22 cellular contexts compared by ENCODE assay signal in genomic region chrX:29359276-29359675, GRCh38.
"Had no signal": no experiment of that assay in that cellular context is flagged by ENCODE, and none has a peak within 500 bp of the region (broad histone marks: within the 10 kb centered on the region; RNA-seq: fewer than 3 reads in every experiment).

No MANE protein-coding gene starts in this region.

- H3K4me3 ChIP-seq: coronary artery, dorsolateral prefrontal cortex, esophagus muscularis mucosa, gastroesophageal sphincter, heart left ventricle, hepatocyte, left ventricle myocardium inferior, lower lobe of right lung, mucosa of descending colon had no signal

- ATAC-seq: foreskin keratinocyte, gastroesophageal sphincter, lower lobe of right lung, mucosa of descending colon had no signal

- H3K4me1 ChIP-seq: esophagus muscularis mucosa, foreskin keratinocyte, gastroesophageal sphincter, heart left ventricle, left ventricle myocardium inferior, lower lobe of right lung had no signal

- DNase-seq: cerebellar nuclear complex; dermis blood vessel endothelial cell; dorsolateral prefrontal cortex; effector CD4-positive, alpha-beta T cell; effector memory CD4-positive, alpha-beta T cell; foreskin keratinocyte; heart left ventricle; hypothalamus; immature natural killer cell; islet precursor cell; kidney; kidney glomerular epithelial cell; left ventricle myocardium inferior; lower lobe of right lung; mesenchymal stem cell; mucosa of descending colon had no signal

- H3K9me3 ChIP-seq: esophagus muscularis mucosa, gastroesophageal sphincter, heart left ventricle, left ventricle myocardium inferior, lower lobe of right lung, mucosa of descending colon had no signal

- H3K4me2 ChIP-seq: hepatocyte had no signal

- FAIRE-seq: endothelial cell of umbilical vein, frontal cortex, kidney had no signal

- H3K27ac ChIP-seq: coronary artery, dorsolateral prefrontal cortex, esophagus muscularis mucosa, foreskin keratinocyte, gastroesophageal sphincter, heart left ventricle, hepatocyte, left ventricle myocardium inferior, lower lobe of right lung had no signal
